20 cellular contexts compared by ENCODE assay signal in genomic region chr9:116280529-116280928, GRCh38.
DNase-seq lines count a peak whose midpoint lies in the region; ATAC-seq and TF ChIP-seq lines count a peak whose summit lies in the region.
"Had no signal": no experiment of that assay in that cellular context is flagged by ENCODE, and none has a peak within 500 bp of the region (broad histone marks: within the 10 kb centered on the region; RNA-seq: fewer than 3 reads in every experiment).

No MANE protein-coding gene starts in this region.

- H3K4me1 ChIP-seq in GM23338 (ENCODE audit: insufficient read depth) (peaks cover 83% of the 10 kb centered on the region), trophoblast cell (ENCODE audit: control insufficient read depth in 1 of 2, insufficient read depth in 2 of 2, low read length in 2 of 2) (peaks cover 13 to 18% of the 10 kb centered on the region in 2 experiments), MM.1S (ENCODE audit: low read length) (no peaks in the 10 kb centered on the region), osteoblast (ENCODE audit: insufficient read depth, low read length) (peaks cover 29% of the 10 kb centered on the region)

- no peak overlapping the region for H3K27ac ChIP-seq in GM23338 (ENCODE audit: low read depth)
- H3K27ac ChIP-seq in trophoblast cell (ENCODE audit: low read depth, low read length): no peak overlapping the region
- no peak overlapping the region for H3K27ac ChIP-seq in MM.1S (ENCODE audit: low read length)
- no peak overlapping the region for H3K27ac ChIP-seq in osteoblast (ENCODE audit: low read depth, low read length)
- H3K27ac ChIP-seq: KMS-11, SK-N-MC had no signal

- H3K79me1 ChIP-seq in trophoblast cell (ENCODE audit: low read length): peaks cover 13% of the 10 kb centered on the region

- H4K20me1 ChIP-seq in GM23338 (replicated peaks; ENCODE audit: insufficient read depth): no peaks in the 10 kb centered on the region
- H4K20me1 ChIP-seq in MM.1S (ENCODE audit: insufficient read depth, low read length): no peaks in the 10 kb centered on the region
- H4K20me1 ChIP-seq in osteoblast (ENCODE audit: insufficient read depth, low read length): no peaks in the 10 kb centered on the region

- H3K27ac Mint-ChIP-seq in GM23338: no peak overlapping the region
- H3K27ac Mint-ChIP-seq: CD4-positive, CD25-positive, alpha-beta regulatory T cell; HFFc6 had no signal

- H3K9ac ChIP-seq in trophoblast cell (ENCODE audit: low read length) (no peak overlapping the region), MM.1S (ENCODE audit: low read length) (no peak overlapping the region)
- H3K9ac ChIP-seq: KMS-11 had no signal

- no peak overlapping the region for H2AK5ac ChIP-seq in trophoblast cell (ENCODE audit: low read length)

- no peak overlapping the region for H4K12ac ChIP-seq in trophoblast cell (ENCODE audit: low read depth, low read length)

- H3K9me3 ChIP-seq in trophoblast cell (ENCODE audit: insufficient read depth, low read depth, low read length): no peaks in the 10 kb centered on the region
- H3K9me3 ChIP-seq in MM.1S (replicated peaks; ENCODE audit: insufficient read depth, low read length): no peaks in the 10 kb centered on the region
- no peaks in the 10 kb centered on the region for H3K9me3 ChIP-seq in osteoblast (ENCODE audit: low read depth, low read length)

- H2BK120ac ChIP-seq in trophoblast cell (ENCODE audit: insufficient read depth, low read length, poor library complexity): no peak overlapping the region

- intact Hi-C loops in left colon (cut with DNase I, micrococcal nuclease): no loop called here

- H3K36me3 Mint-ChIP-seq in GM23338 (ENCODE audit: low read depth): no peaks in the 10 kb centered on the region
- H3K36me3 Mint-ChIP-seq: CD4-positive, CD25-positive, alpha-beta regulatory T cell had no signal

- H3K27me3 ChIP-seq in GM23338 (ENCODE audit: insufficient read depth) (peaks cover 84% of the 10 kb centered on the region), trophoblast cell (ENCODE audit: insufficient read depth, low read length) (no peaks in the 10 kb centered on the region), MM.1S (replicated peaks; ENCODE audit: insufficient read depth, low read length) (no peaks in the 10 kb centered on the region), osteoblast (ENCODE audit: insufficient read depth, low read length) (no peaks in the 10 kb centered on the region)

- no peak overlapping the region for H4K91ac ChIP-seq in trophoblast cell (ENCODE audit: low read depth, low read length)

- H3K4me3 Mint-ChIP-seq in GM23338: no peak overlapping the region
- H3K4me3 Mint-ChIP-seq: CD4-positive, CD25-positive, alpha-beta regulatory T cell; HFFc6 had no signal

- ATAC-seq in GM23338 (no peak), left colon (no peak)

- no peak overlapping the region for H4K8ac ChIP-seq in trophoblast cell (ENCODE audit: low read depth, low read length)

- no peaks in the 10 kb centered on the region for H3K36me3 ChIP-seq in GM23338 (ENCODE audit: insufficient read depth)
- no peaks in the 10 kb centered on the region for H3K36me3 ChIP-seq in trophoblast cell (ENCODE audit: control insufficient read depth in 1 of 2, insufficient read depth in 2 of 2, low read length in 2 of 2)
- H3K36me3 ChIP-seq in MM.1S (replicated peaks; ENCODE audit: insufficient read depth, low read length): no peaks in the 10 kb centered on the region
- no peaks in the 10 kb centered on the region for H3K36me3 ChIP-seq in osteoblast (ENCODE audit: insufficient read depth, low read length)

- no peak overlapping the region for H3K18ac ChIP-seq in trophoblast cell (ENCODE audit: low read length)

- peaks cover 36% of the 10 kb centered on the region for H3K27me3 Mint-ChIP-seq in GM23338 (ENCODE audit: insufficient read depth, low read depth, poor library complexity)

- TF ChIP-seq CTCF in GM23338 (conservative IDR thresholded peaks at IDR 0.05; ENCODE audit: low read depth in 2 of 2) (no peak), epithelial cell of esophagus (IDR thresholded peaks at IDR 0.05; ENCODE audit: insufficient read depth, low read depth, low read length, missing control alignments) (no peak), MM.1S (IDR thresholded peaks at IDR 0.05; ENCODE audit: low read length) (no peak), osteoblast (IDR thresholded peaks at IDR 0.05; ENCODE audit: extremely low read depth, low read depth, low read length) (no peak)

- H3K23ac ChIP-seq in trophoblast cell (ENCODE audit: low read length): no peak overlapping the region

- H2AFZ ChIP-seq in GM23338 (no peak overlapping the region), trophoblast cell (ENCODE audit: insufficient read depth, low read length, poor library complexity) (no peak overlapping the region), MM.1S (ENCODE audit: low read length) (no peak overlapping the region), osteoblast (ENCODE audit: low read length) (no peak overlapping the region)

- no peak overlapping the region for H2BK12ac ChIP-seq in trophoblast cell (ENCODE audit: low read length)

- no peak overlapping the region for H3K14ac ChIP-seq in trophoblast cell (ENCODE audit: low read length)

- DNase-seq in GM23338 (ENCODE audit: low spot score) (no peak), RPMI7951 (ENCODE audit: low read depth) (peak; percentile 25), epithelial cell of esophagus (ENCODE audit: low read depth) (peak; percentile 52), trophoblast cell (peak; percentile 38 to 53), left colon (no peak), LoVo (ENCODE audit: low spot score) (no peak), MM.1S (no peak), osteoblast (ENCODE audit: insufficient read length, low spot score, missing footprints) (no peak)
- DNase-seq: CD4-positive, CD25-positive, alpha-beta regulatory T cell; DMS79; GDM1; GOT3; HFFc6; MV-4-11; NCI-H1436 treated with DMSO at 0.1 percent for 48 hours; NCI-H2081 treated with DMSO at 0.1 percent for 48 hours; NCI-H2227 treated with DMSO at 0.1 percent for 48 hours; NCI-H524 treated with DMSO at 0.1 percent for 48 hours had no signal

- H3K4me2 ChIP-seq in GM23338: peak overlapping the region; percentile 62
- H3K4me2 ChIP-seq in trophoblast cell (ENCODE audit: low read length): no peak overlapping the region
- no peak overlapping the region for H3K4me2 ChIP-seq in MM.1S (ENCODE audit: low read depth, low read length)
- no peak overlapping the region for H3K4me2 ChIP-seq in osteoblast (ENCODE audit: insufficient read depth, low read length)
- H3K4me2 ChIP-seq: KMS-11 had no signal

- no peak overlapping the region for H3K4me3 ChIP-seq in GM23338
- no peak overlapping the region for H3K4me3 ChIP-seq in epithelial cell of esophagus (ENCODE audit: low read length)
- no peak overlapping the region for H3K4me3 ChIP-seq in trophoblast cell (ENCODE audit: low read depth, low read length)
- H3K4me3 ChIP-seq in MM.1S (ENCODE audit: low read length): no peak overlapping the region
- H3K4me3 ChIP-seq in osteoblast (ENCODE audit: insufficient read depth, low read length): no peak overlapping the region
- H3K4me3 ChIP-seq: SK-N-MC had no signal

- H3K79me2 ChIP-seq in GM23338 (replicated peaks; ENCODE audit: insufficient read depth) (no peaks in the 10 kb centered on the region), trophoblast cell (ENCODE audit: control insufficient read depth, insufficient read depth, low read length, poor library complexity) (no peaks in the 10 kb centered on the region), MM.1S (ENCODE audit: low read length) (no peaks in the 10 kb centered on the region), osteoblast (ENCODE audit: insufficient read depth, low read length) (no peaks in the 10 kb centered on the region)

- no peak overlapping the region for H2BK5ac ChIP-seq in trophoblast cell (ENCODE audit: low read depth, low read length, poor library complexity)

- peaks cover 77% of the 10 kb centered on the region for H3K4me1 Mint-ChIP-seq in GM23338
- H3K4me1 Mint-ChIP-seq: CD4-positive, CD25-positive, alpha-beta regulatory T cell had no signal

- H3K4ac ChIP-seq in trophoblast cell (ENCODE audit: low read depth, low read length): no peak overlapping the region

- H3K9me2 ChIP-seq in GM23338 (ENCODE audit: insufficient read depth): no peaks in the 10 kb centered on the region
- H3K9me2 ChIP-seq in MM.1S (replicated peaks; ENCODE audit: insufficient read depth, low read length): no peaks in the 10 kb centered on the region

- no peaks in the 10 kb centered on the region for H3K9me3 Mint-ChIP-seq in GM23338
- H3K9me3 Mint-ChIP-seq: HFFc6 had no signal

- H3F3A ChIP-seq in GM23338 (replicated peaks; ENCODE audit: low read depth) (0 out of 2 replicates have a peak, but pooled peaks cover 13% of the 10 kb centered on the region), MM.1S (ENCODE audit: insufficient read depth, low read length) (no peaks in the 10 kb centered on the region)

- no CpG with 5 or more reads among the region's 1 CpG for WGBS in trophoblast cell (ENCODE audit: extremely low coverage, insufficient coverage, insufficient read length)

TF ChIP-seq in GM23338, 12 proteins besides CTCF, POLR2A, EP300 and RAD21 (continues in another document):
- TF ChIP-seq ZNF114 (CRISPR knock-in tag; IDR thresholded peaks at IDR 0.05) (no peak), ZNF331 (CRISPR knock-in tag; IDR thresholded peaks at IDR 0.05; ENCODE audit: low read depth) (no peak)
- TF ChIP-seq, protein P1, sequence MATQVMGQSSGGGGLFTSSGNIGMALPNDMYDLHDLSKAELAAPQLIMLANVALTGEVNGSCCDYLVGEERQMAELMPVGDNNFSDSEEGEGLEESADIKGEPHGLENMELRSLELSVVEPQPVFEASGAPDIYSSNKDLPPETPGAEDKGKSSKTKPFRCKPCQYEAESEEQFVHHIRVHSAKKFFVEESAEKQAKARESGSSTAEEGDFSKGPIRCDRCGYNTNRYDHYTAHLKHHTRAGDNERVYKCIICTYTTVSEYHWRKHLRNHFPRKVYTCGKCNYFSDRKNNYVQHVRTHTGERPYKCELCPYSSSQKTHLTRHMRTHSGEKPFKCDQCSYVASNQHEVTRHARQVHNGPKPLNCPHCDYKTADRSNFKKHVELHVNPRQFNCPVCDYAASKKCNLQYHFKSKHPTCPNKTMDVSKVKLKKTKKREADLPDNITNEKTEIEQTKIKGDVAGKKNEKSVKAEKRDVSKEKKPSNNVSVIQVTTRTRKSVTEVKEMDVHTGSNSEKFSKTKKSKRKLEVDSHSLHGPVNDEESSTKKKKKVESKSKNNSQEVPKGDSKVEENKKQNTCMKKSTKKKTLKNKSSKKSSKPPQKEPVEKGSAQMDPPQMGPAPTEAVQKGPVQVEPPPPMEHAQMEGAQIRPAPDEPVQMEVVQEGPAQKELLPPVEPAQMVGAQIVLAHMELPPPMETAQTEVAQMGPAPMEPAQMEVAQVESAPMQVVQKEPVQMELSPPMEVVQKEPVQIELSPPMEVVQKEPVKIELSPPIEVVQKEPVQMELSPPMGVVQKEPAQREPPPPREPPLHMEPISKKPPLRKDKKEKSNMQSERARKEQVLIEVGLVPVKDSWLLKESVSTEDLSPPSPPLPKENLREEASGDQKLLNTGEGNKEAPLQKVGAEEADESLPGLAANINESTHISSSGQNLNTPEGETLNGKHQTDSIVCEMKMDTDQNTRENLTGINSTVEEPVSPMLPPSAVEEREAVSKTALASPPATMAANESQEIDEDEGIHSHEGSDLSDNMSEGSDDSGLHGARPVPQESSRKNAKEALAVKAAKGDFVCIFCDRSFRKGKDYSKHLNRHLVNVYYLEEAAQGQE (IDR thresholded peaks at IDR 0.05; ENCODE audit: unreplicated experiment): no peak

Comparison
In these comparisons a context has a peak if more than half of its experiments do, and no peak if none do; other contexts are left out.
1. DNase-seq: peak in RPMI7951 (single experiment), epithelial cell of esophagus (single experiment) and trophoblast cell (2 of 2); none in GM23338 (single experiment), left colon (0 of 2), LoVo (single experiment), MM.1S (single experiment) and osteoblast (single experiment).